12 cellular contexts compared by ENCODE assay signal in the genomic region with DNA sequence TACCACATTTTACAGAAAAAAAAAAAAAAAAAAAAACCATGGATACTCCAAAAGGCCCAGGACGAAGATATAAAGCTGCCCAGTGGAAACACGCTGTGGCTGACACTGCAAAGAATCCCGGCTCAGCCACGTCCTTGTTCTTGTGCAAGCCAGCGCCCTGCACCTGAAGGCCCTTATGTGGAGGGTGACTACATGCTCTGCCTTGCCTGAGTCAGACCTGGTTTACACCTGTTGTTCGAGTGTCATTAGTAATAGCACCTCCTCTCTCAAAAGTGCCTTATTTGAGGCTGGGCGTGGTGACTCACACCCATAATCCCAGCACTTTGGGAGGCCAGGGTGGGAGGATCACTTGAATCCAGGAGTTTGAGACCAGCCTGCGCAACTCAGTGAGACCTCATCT. TPM values are rescaled to one million over a fixed set of nuclear protein-coding genes. Genes with fewer than 3 reads are reported as not detected.
A peak's percentile ranks its signal among the peaks of the same experiment; 100 is the strongest.
DNase-seq lines count a peak whose midpoint lies in the region; ATAC-seq, FAIRE-seq and TF ChIP-seq lines count a peak whose summit lies in the region.
"Had no signal": no experiment of that assay in that cellular context is flagged by ENCODE, and none has a peak within 500 bp of the region (broad histone marks: within the 10 kb centered on the region; RNA-seq: fewer than 3 reads in every experiment).

No MANE protein-coding gene starts in this region.

- ATAC-seq in activated T-cell treated with anti-CD3 and anti-CD28 coated beads, Interleukin-2, amount 50 U/mL, for 72 hours (replicated peaks in 1 of 2) = no peak
- ATAC-seq in stimulated activated effector memory CD8-positive, alpha-beta T cell treated with anti-CD3 and anti-CD28 coated beads, Interleukin-12 subunit alpha, Interleukin-12 subunit beta, amount 100 ng/mL, for 72 hours = no peak

- no peaks in the 10 kb centered on the region for H3K27me3 ChIP-seq in H1 (replicated peaks in 1 of 4; ENCODE audit: control insufficient read depth in 3 of 4, extremely low read depth in 1 of 4, insufficient read depth in 3 of 4, low read length in 3 of 4)
- no peaks in the 10 kb centered on the region for H3K27me3 ChIP-seq in transverse colon
- H3K27me3 ChIP-seq: dorsolateral prefrontal cortex, neutrophil had no signal

- POLR2A ChIA-PET in H1 (lab: Charles Lee; ENCODE audit: partially characterized antibody) = interaction anchor here (1.5 kb wide), 1 partner anchor 19 kb away, joined by 3 read pairs; no protein-coding TSS in a partner anchor

- no peak overlapping the region for H3K14ac ChIP-seq in H1 (ENCODE audit: insufficient read length)

- H4K5ac ChIP-seq in H1 (ENCODE audit: insufficient read length, low read depth, low read length) = no peak overlapping the region

- TF ChIP-seq POLR2A in H1 (IDR thresholded peaks at IDR 0.05; ENCODE audit: control extremely low read depth in 1 of 2, low read depth in 2 of 2, low read length in 2 of 2) = no peak
- no peak for TF ChIP-seq POLR2A in transverse colon (IDR thresholded peaks at IDR 0.05)

- H3K4me3 Mint-ChIP-seq in activated T-cell treated with anti-CD3 and anti-CD28 coated beads, Interleukin-2, amount 50 U/mL, for 72 hours = peak overlapping the region; percentile 75 to 84
- H3K4me3 Mint-ChIP-seq in stimulated activated effector memory CD8-positive, alpha-beta T cell treated with anti-CD3 and anti-CD28 coated beads, Interleukin-12 subunit alpha, Interleukin-12 subunit beta, amount 100 ng/mL, for 72 hours = peak overlapping the region; percentile 3
- H3K4me3 Mint-ChIP-seq: activated B cell treated with CpG ODN at 0.5 μM for 24 hours had no signal

- H3K23ac ChIP-seq in H1 (ENCODE audit: insufficient read length) = no peak overlapping the region

- peaks cover 52% of the 10 kb centered on the region for H3K4me1 Mint-ChIP-seq in activated T-cell treated with anti-CD3 and anti-CD28 coated beads, Interleukin-2, amount 50 U/mL, for 72 hours (ENCODE audit: low read depth)
- peaks cover 32% of the 10 kb centered on the region for H3K4me1 Mint-ChIP-seq in stimulated activated effector memory CD8-positive, alpha-beta T cell treated with anti-CD3 and anti-CD28 coated beads, Interleukin-12 subunit alpha, Interleukin-12 subunit beta, amount 100 ng/mL, for 72 hours

- no peak for TF ChIP-seq RAD21 in H1 (IDR thresholded peaks at IDR 0.05 in 1 of 2, conservative IDR thresholded peaks at IDR 0.05 in 1 of 2; ENCODE audit: low read depth in 2 of 2, low read length in 2 of 2)

- no peak overlapping the region for H4K91ac ChIP-seq in H1 (replicated peaks; ENCODE audit: insufficient read length, low read length)

- FAIRE-seq in H1 (lab: Jason Lieb, UNC) = no peak

- no peak overlapping the region for H2BK20ac ChIP-seq in H1 (ENCODE audit: low read length)

- H2BK12ac ChIP-seq in H1 (ENCODE audit: low read depth, low read length) = no peak overlapping the region

- CTCF ChIA-PET in H1 (lab: Charles Lee; ENCODE audit: partially characterized antibody) = interaction anchor here (1.1 to 1.9 kb wide), 5 partner anchors 37 to 95 kb away, joined by 3 to 5 read pairs (median 5); no protein-coding TSS in a partner anchor

- H3K9me3 Mint-ChIP-seq in activated T-cell treated with anti-CD3 and anti-CD28 coated beads, Interleukin-2, amount 50 U/mL, for 72 hours = no peaks in the 10 kb centered on the region
- H3K9me3 Mint-ChIP-seq in stimulated activated effector memory CD8-positive, alpha-beta T cell treated with anti-CD3 and anti-CD28 coated beads, Interleukin-12 subunit alpha, Interleukin-12 subunit beta, amount 100 ng/mL, for 72 hours = no peaks in the 10 kb centered on the region
- H3K9me3 Mint-ChIP-seq: activated B cell treated with CpG ODN at 0.5 μM for 24 hours had no signal

- TF ChIP-seq CTCF in H1 (IDR thresholded peaks at IDR 0.05; ENCODE audit: control extremely low read depth in 1 of 3, insufficient read depth in 1 of 3, low read depth in 1 of 3, low read length in 3 of 3) (no peak), transverse colon (IDR thresholded peaks at IDR 0.05) (no peak)

- H3K27ac ChIP-seq in H1 (ENCODE audit: low read depth, low read length) = no peak overlapping the region
- peak overlapping the region in 1 of 4 donors; percentile 53 for H3K27ac ChIP-seq in transverse colon

- no peak overlapping the region for H3K27ac Mint-ChIP-seq in activated T-cell treated with anti-CD3 and anti-CD28 coated beads, Interleukin-2, amount 50 U/mL, for 72 hours
- no peak overlapping the region for H3K27ac Mint-ChIP-seq in stimulated activated effector memory CD8-positive, alpha-beta T cell treated with anti-CD3 and anti-CD28 coated beads, Interleukin-12 subunit alpha, Interleukin-12 subunit beta, amount 100 ng/mL, for 72 hours
- H3K27ac Mint-ChIP-seq: activated B cell treated with CpG ODN at 0.5 μM for 24 hours had no signal

- no peaks in the 10 kb centered on the region for H3K27me3 Mint-ChIP-seq in activated T-cell treated with anti-CD3 and anti-CD28 coated beads, Interleukin-2, amount 50 U/mL, for 72 hours (ENCODE audit: low read depth)
- H3K27me3 Mint-ChIP-seq: activated B cell treated with CpG ODN at 0.5 μM for 24 hours had no signal

- no peak overlapping the region for H4K8ac ChIP-seq in H1 (ENCODE audit: extremely low read depth, insufficient read depth, low read length)

- no peak overlapping the region for H3K4ac ChIP-seq in H1 (replicated peaks; ENCODE audit: insufficient read length, low read depth, low read length)

- no peaks in the 10 kb centered on the region for H3K23me2 ChIP-seq in H1 (ENCODE audit: low read depth, low read length)

- WGBS in H1 (ENCODE audit: extremely low coverage in 1 of 2, insufficient coverage in 1 of 2, insufficient read length in 1 of 2, insufficient replicate concordance in 2 of 2, low coverage in 1 of 2, low lambda C conversion rate in 2 of 2, missing lambda C conversion rate in 1 of 2), 2 experiments = 87% methylated on average over 8 of the region's 8 CpGs; no CpG with 5 or more reads in 1 of the 2 experiments
- 92 to 94% methylated on average over 6 to 8 of the region's 8 CpGs for WGBS in transverse colon (ENCODE audit: low coverage in 1 of 2), 2 donors

- H3K79me2 ChIP-seq in H1 (ENCODE audit: control insufficient read depth in 1 of 2, insufficient read depth in 2 of 2, low read length in 2 of 2) = no peaks in the 10 kb centered on the region

- no peak overlapping the region for H3K56ac ChIP-seq in H1 (replicated peaks; ENCODE audit: insufficient read length, low read depth, low read length)

- H2AK5ac ChIP-seq in H1 (ENCODE audit: low read depth, low read length) = no peak overlapping the region

- H3K18ac ChIP-seq in H1 (ENCODE audit: extremely low read depth, low read length) = no peak overlapping the region

- no peak overlapping the region for H2BK120ac ChIP-seq in H1 (replicated peaks; ENCODE audit: low read depth, low read length)

- 0 out of 2 replicates have a peak overlapping the region, but pooled peaks have one; percentile 100 for H2AFZ ChIP-seq in H1 (ENCODE audit: low read length)

- H3K36me3 ChIP-seq in H1 (ENCODE audit: control insufficient read depth in 2 of 4, insufficient read depth in 4 of 4, low read length in 3 of 4) = no peaks in the 10 kb centered on the region
- no peaks in the 10 kb centered on the region for H3K36me3 ChIP-seq in transverse colon
- H3K36me3 ChIP-seq: neutrophil had no signal

- TF ChIP-seq EP300 in H1 (IDR thresholded peaks at IDR 0.05; ENCODE audit: borderline replicate concordance in 1 of 2, low read depth in 2 of 2, low read length in 2 of 2) (no peak), transverse colon (IDR thresholded peaks at IDR 0.05; ENCODE audit: low read depth) (no peak)

- no peak overlapping the region for H3K9ac ChIP-seq in H1 (replicated peaks in 1 of 4; ENCODE audit: extremely low read depth in 1 of 4, low read depth in 3 of 4, low read length in 3 of 4)

- H3K4me3 ChIP-seq in H1 (ENCODE audit: extremely low read depth in 1 of 4, insufficient read depth in 2 of 4, low read depth in 3 of 4, low read length in 4 of 4) (no peak overlapping the region), transverse colon (no peak overlapping the region)

- no peak overlapping the region; a peak in 1 of 4 replicates for H3K4me2 ChIP-seq in H1 (ENCODE audit: insufficient read depth in 1 of 2, low read depth in 2 of 2, low read length in 2 of 2)

- in situ Hi-C loops in transverse colon (cut with MboI; ENCODE audit: low pct_ligation_motif_present in 1 of 4, low pct_unique_long_range_greater_than_20kb in 1 of 4, low sequenced_read_pairs in 3 of 4) = no loop called here

- 0 out of 2 replicates have a peak overlapping the region, but pooled peaks have one; percentile 10 for H2BK15ac ChIP-seq in H1 (ENCODE audit: low read length)

- no peak overlapping the region; the same call in 1 of the 2 replicates for H2BK5ac ChIP-seq in H1 (ENCODE audit: low read depth, low read length)

- H3K36me3 Mint-ChIP-seq in activated T-cell treated with anti-CD3 and anti-CD28 coated beads, Interleukin-2, amount 50 U/mL, for 72 hours (ENCODE audit: insufficient read depth in 2 of 2) = no peaks in the 10 kb centered on the region
- H3K36me3 Mint-ChIP-seq in stimulated activated effector memory CD8-positive, alpha-beta T cell treated with anti-CD3 and anti-CD28 coated beads, Interleukin-12 subunit alpha, Interleukin-12 subunit beta, amount 100 ng/mL, for 72 hours = no peaks in the 10 kb centered on the region

- H4K20me1 ChIP-seq in H1 (replicated peaks in 1 of 2; ENCODE audit: control insufficient read depth in 1 of 2, insufficient read depth in 2 of 2, low read length in 2 of 2) = no peaks in the 10 kb centered on the region

- H3K79me1 ChIP-seq in H1 (ENCODE audit: low read depth, low read length) = no peaks in the 10 kb centered on the region

- intact Hi-C loops in transverse colon (cut with DNase I; ENCODE audit: low total_unique reads) = no loop called here

- peak in 1 of 2 donors; percentile 7 for DNase-seq in activated T-cell treated with anti-CD3 and anti-CD28 coated beads, Interleukin-2, amount 50 U/mL, for 72 hours
- DNase-seq in activated T-cell treated with anti-CD3 and anti-CD28 coated beads for 4 hours (no peak), NCI-H510A treated with DMSO at 0.1 percent for 48 hours (lab: John Stamatoyannopoulos, UW) (peak; percentile 62), H1 (ENCODE audit: low read depth in 1 of 2, low spot score in 2 of 2) (no peak), iPS-NIHi11 (ENCODE audit: low spot score) (no peak), transverse colon (no peak), NCI-H2081 (lab: John Stamatoyannopoulos, UW) (no peak)
- no peak for DNase-seq in stimulated activated effector memory CD8-positive, alpha-beta T cell treated with anti-CD3 and anti-CD28 coated beads, Interleukin-12 subunit alpha, Interleukin-12 subunit beta, amount 100 ng/mL, for 72 hours (ENCODE audit: low spot score in 2 of 2)
- DNase-seq: activated B cell treated with CpG ODN at 0.5 μM for 24 hours, dorsolateral prefrontal cortex, SHP77 treated with DMSO at 0.1 percent for 48 hours had no signal

- peaks cover 0 to 5% (median 2%) of the 10 kb centered on the region in 4 experiments; a peak in 4 of 7 replicates for H3K4me1 ChIP-seq in H1 (replicated peaks in 1 of 4; ENCODE audit: control insufficient read depth in 3 of 4, insufficient read depth in 4 of 4, low read length in 3 of 4)
- peaks cover 3 to 31% (median 16%) of the 10 kb centered on the region in 4 donors for H3K4me1 ChIP-seq in transverse colon

- H3K9me3 ChIP-seq in H1 (ENCODE audit: insufficient read depth in 2 of 2, low read depth in 1 of 2, low read length in 1 of 2) (no peaks in the 10 kb centered on the region), transverse colon (no peaks in the 10 kb centered on the region)
- H3K9me3 ChIP-seq: neutrophil had no signal

RNA-seq across cellular contexts. Expression of gene ZSWIM6, which starts 54.3 kb away (rescaled TPM):
- total RNA-seq in activated T-cell treated with anti-CD3 and anti-CD28 coated beads, Interleukin-2, amount 50 U/mL, for 72 hours = 1 to 10 TPM; 6.9 to 8.6 TPM
- 11.4 and 12.4 TPM in 2 replicates for total RNA-seq in H1 (2021; fragmentation: NEBNext Ultra II Directional; extraction: Animal tissue kit (Norgen Biotek cat#: 25700))
- polyA plus RNA-seq in H1 (2011; rRNA removed) = 6.7 and 7.9 TPM in 2 replicates
- 6.9 TPM for polyA plus RNA-seq in H1 (2011; cell fraction: cytosol; rRNA removed)
- polyA plus RNA-seq in H1 (2011; cell fraction: nucleus; rRNA removed) = 13.6 TPM
- 6.3 to 8.9 TPM (median 7.9 TPM) in 4 replicates for polyA plus RNA-seq in H1 (2012, experiment 1 of 2)
- polyA plus RNA-seq in H1 (2012, experiment 2 of 2) = 0.88 TPM
- polyA plus RNA-seq in H1 (2013, experiment 1 of 2) = 7.7 TPM
- polyA plus RNA-seq in H1 (2013, experiment 2 of 2) = 7.1 TPM
- polyA minus RNA-seq in H1 (2011; rRNA and poly(A)+ RNA removed) = 28.0 and 30.8 TPM in 2 replicates
- polyA minus RNA-seq in H1 (2011; cell fraction: cytosol; rRNA and poly(A)+ RNA removed) = 11.1 TPM
- 17.0 TPM for polyA minus RNA-seq in H1 (2011; cell fraction: nucleus; rRNA and poly(A)+ RNA removed)
- total RNA-seq in transverse colon = 10 to 100 TPM in 3 of 4 donors, 1 to 10 TPM in 1; 7.8 to 25.5 (median 21.0) TPM
